In the genomic region with DNA sequence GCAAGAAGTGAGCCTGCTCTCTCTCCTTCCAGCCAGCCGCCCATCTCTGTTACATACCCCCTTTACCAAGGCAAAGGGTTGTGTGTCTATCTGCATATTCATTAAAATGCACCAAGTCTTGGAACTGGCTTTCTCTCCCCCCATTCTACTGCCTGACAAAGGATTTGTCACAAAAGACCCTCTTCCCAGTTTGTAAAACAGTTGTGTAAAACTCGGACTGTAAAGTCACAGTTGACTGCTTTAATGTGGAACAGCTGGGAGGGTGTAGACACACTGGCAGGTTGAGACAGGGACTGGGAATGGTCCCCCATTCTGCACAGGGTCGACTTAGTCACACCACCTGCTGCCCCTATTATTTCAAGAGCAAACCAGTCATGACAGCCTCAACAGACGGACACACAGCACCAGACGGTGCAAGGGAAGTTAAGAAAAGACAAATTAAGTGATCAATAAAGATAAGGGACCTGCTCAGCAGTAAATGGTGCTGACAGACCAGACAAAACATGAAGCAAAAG, we compare ENCODE assay signal across 19 cellular contexts.
"Had no signal": no experiment of that assay in that cellular context is flagged by ENCODE, and none has a peak within 500 bp of the region (broad histone marks: within the 10 kb centered on the region; RNA-seq: fewer than 3 reads in every experiment).

No MANE protein-coding gene starts in this region.

- ATAC-seq: activated CD4-positive, CD25-positive, alpha-beta regulatory T cell treated with anti-CD3 and anti-CD28 coated beads, Interleukin-2, amount 50 U/mL, for 24 hours; natural killer cell; right cardiac atrium had no signal

- DNase-seq: activated CD4-positive, alpha-beta T cell treated with anti-CD3 and anti-CD28 coated beads for 48 hours; activated CD4-positive, alpha-beta T cell treated with anti-CD3 and anti-CD28 coated beads, Interleukin-2, amount 50 U/mL, for 48 hours; activated CD8-positive, alpha-beta memory T cell treated with anti-CD3 and anti-CD28 coated beads for 24 hours; activated gamma-delta T cell; activated naive CD4-positive, alpha-beta T cell treated with anti-CD3 and anti-CD28 coated beads, Interleukin-2, amount 10 ng/mL, durations not matched to agents 7 days and 5 days; activated naive CD8-positive, alpha-beta T cell treated with anti-CD3 and anti-CD28 coated beads, Interleukin-2, amount 10 ng/mL, durations not matched to agents 7 days and 5 days; activated T-cell treated with anti-CD3 and anti-CD28 coated beads, Interleukin-2, amount 50 U/mL, for 1 hour; cerebellar nuclear complex; colonic mucosa; effector memory CD4-positive, alpha-beta T cell; left ventricle myocardium inferior; mesendoderm; natural killer cell; right cardiac atrium; stimulated activated CD4-positive, alpha-beta T cell treated with anti-CD3 and anti-CD28 coated beads, Interleukin-15, amount 100 ng/mL, for 24 hours; stimulated activated CD4-positive, alpha-beta T cell treated with anti-CD3 and anti-CD28 coated beads, Interleukin-2, amount 100 ng/mL, for 24 hours; stimulated activated naive CD4-positive, alpha-beta T cell; transverse colon had no signal
